25 cellular contexts compared by ENCODE assay signal in the genomic region with DNA sequence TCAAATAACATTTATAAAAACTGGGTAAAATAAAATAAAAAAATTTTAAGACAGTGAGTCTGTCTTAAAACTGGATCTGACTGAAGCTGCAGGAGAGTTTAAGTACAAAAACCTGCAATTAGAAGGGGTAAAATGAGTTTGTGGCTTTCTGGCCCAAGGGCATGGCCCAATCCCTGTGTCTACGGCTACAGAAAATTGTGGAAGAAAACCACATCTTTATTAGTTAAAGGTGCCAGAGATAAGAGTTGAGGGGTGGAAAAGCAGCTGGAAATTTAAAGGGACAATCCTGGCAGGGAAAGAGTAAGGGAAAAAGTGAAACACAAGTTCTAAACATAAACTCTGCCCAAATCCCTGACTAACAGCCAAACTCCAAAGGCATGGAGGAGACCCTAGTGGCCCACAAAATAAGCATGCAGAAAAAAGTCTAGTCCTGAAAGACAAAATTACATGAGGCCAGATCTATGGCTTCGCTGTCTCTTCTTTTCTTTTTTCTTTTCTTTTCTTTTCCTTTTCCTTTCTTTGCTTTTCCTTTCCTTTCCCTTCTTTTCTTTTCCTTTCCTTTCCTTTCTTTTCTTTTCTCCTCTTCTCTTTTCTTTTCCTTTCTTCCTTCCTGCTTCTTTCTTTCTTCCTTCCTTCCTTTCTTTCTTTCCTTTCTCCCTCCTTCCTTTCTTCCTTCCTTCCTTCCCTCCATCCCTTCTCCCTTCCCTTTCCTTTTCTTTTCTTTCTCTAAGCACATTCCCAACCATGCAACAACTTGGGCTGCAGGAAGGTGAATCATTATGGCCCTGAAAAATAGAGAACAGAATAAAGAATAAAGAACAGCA. TPM values are rescaled to one million over a fixed set of nuclear protein-coding genes. Genes with fewer than 3 reads are reported as not detected.
"Had no signal": no experiment of that assay in that cellular context is flagged by ENCODE, and none has a peak within 500 bp of the region (broad histone marks: within the 10 kb centered on the region; RNA-seq: fewer than 3 reads in every experiment).

No MANE protein-coding gene starts in this region.

- H3K4me1 Mint-ChIP-seq: activated CD4-positive, alpha-beta T cell treated with anti-CD3 and anti-CD28 coated beads, Interleukin-2, amount 10 ng/mL, durations not matched to agents 7 days and 5 days had no signal

- H3K9me3 ChIP-seq: neutrophil, vagina had no signal

- H3K4me3 ChIP-seq: hepatocyte, tibial nerve, vagina had no signal

- H3K27me3 Mint-ChIP-seq: activated naive CD8-positive, alpha-beta T cell; stimulated activated naive B cell treated with anti-CD40 and anti-IgM and Interleukin-4, amounts not matched to agents 10 μg/mL and 1 μg/mL and 100 μg/mL, for 72 hours had no signal

- H3K27me3 ChIP-seq: hepatocyte, neutrophil, tibial nerve, vagina had no signal

- H3K36me3 ChIP-seq: neutrophil, tibial nerve, vagina had no signal

- ATAC-seq: activated T-cell treated with anti-CD3 and anti-CD28 coated beads, Interleukin-2, amount 50 U/mL, for 72 hours; left lobe of liver; stimulated activated naive B cell treated with anti-CD40 and anti-IgM and Interleukin-4, amounts not matched to agents 10 μg/mL and 1 μg/mL and 100 μg/mL, for 72 hours had no signal

- DNase-seq: activated B cell treated with CpG ODN at 0.5 μM for 24 hours; activated CD4-positive, alpha-beta T cell treated with anti-CD3 and anti-CD28 coated beads, Interleukin-2, amount 10 ng/mL, durations not matched to agents 7 days and 5 days; activated CD8-positive, alpha-beta memory T cell treated with anti-CD3 and anti-CD28 coated beads, Interleukin-2, amount 50 U/mL, for 48 hours; activated gamma-delta T cell treated with Interleukin-2 at 50 U/mL for 16 hours; activated T-cell treated with anti-CD3 and anti-CD28 coated beads, Interleukin-2, amount 50 U/mL, for 72 hours; amniotic stem cell; dermis blood vessel endothelial cell; midbrain; retina; stimulated activated CD4-positive, alpha-beta T cell treated with anti-CD3 and anti-CD28 coated beads, Interleukin-4, amount 100 ng/mL, for 1 hour; stimulated activated naive B cell treated with anti-CD40 and anti-IgM and Interleukin-4, amounts not matched to agents 10 μg/mL and 1 μg/mL and 100 μg/mL, for 72 hours; substantia nigra had no signal

- H3K79me2 ChIP-seq: hepatocyte had no signal

- H3K36me3 Mint-ChIP-seq: activated naive CD8-positive, alpha-beta T cell; stimulated activated naive B cell treated with anti-CD40 and anti-IgM and Interleukin-4, amounts not matched to agents 10 μg/mL and 1 μg/mL and 100 μg/mL, for 72 hours had no signal

- H2AFZ ChIP-seq: hepatocyte had no signal

- H3K27ac Mint-ChIP-seq: activated B cell treated with CpG ODN at 0.5 μM for 24 hours; activated CD4-positive, alpha-beta T cell treated with anti-CD3 and anti-CD28 coated beads, Interleukin-2, amount 10 ng/mL, durations not matched to agents 7 days and 5 days; activated naive CD8-positive, alpha-beta T cell; activated T-cell treated with anti-CD3 and anti-CD28 coated beads, Interleukin-2, amount 50 U/mL, for 72 hours; stimulated activated naive B cell treated with anti-CD40 and anti-IgM and Interleukin-4, amounts not matched to agents 10 μg/mL and 1 μg/mL and 100 μg/mL, for 72 hours had no signal

- H3K9me3 Mint-ChIP-seq: activated T-cell treated with anti-CD3 and anti-CD28 coated beads, Interleukin-2, amount 50 U/mL, for 72 hours had no signal

- H3K4me3 Mint-ChIP-seq: activated B cell treated with CpG ODN at 0.5 μM for 24 hours; activated CD4-positive, alpha-beta T cell treated with anti-CD3 and anti-CD28 coated beads, Interleukin-2, amount 10 ng/mL, durations not matched to agents 7 days and 5 days; activated naive CD8-positive, alpha-beta T cell; activated T-cell treated with anti-CD3 and anti-CD28 coated beads, Interleukin-2, amount 50 U/mL, for 72 hours; stimulated activated naive B cell treated with anti-CD40 and anti-IgM and Interleukin-4, amounts not matched to agents 10 μg/mL and 1 μg/mL and 100 μg/mL, for 72 hours had no signal

- H3K4me2 ChIP-seq: hepatocyte had no signal

- H3K27ac ChIP-seq: hepatocyte, neutrophil, tibial nerve, vagina had no signal

- H3K4me1 ChIP-seq: vagina had no signal

RNA-seq across cellular contexts. Expression of a gene that starts 23.5 kb away (rescaled TPM):
- total RNA-seq: activated B cell treated with CpG ODN at 0.5 μM for 24 hours; activated CD4-positive, alpha-beta T cell treated with anti-CD3 and anti-CD28 coated beads, Interleukin-2, amount 10 ng/mL, durations not matched to agents 7 days and 5 days; activated T-cell treated with anti-CD3 and anti-CD28 coated beads, Interleukin-2, amount 50 U/mL, for 72 hours; bronchial epithelial cell; chondrocyte; dermis blood vessel endothelial cell; epithelial cell of proximal tubule; glomerular endothelial cell; hepatocyte; lung microvascular endothelial cell; T-helper 2 cell treated with Interferon-gamma antibody and Interleukin-4, amounts not matched to agents 100 ng/mL and 5 ng/mL, for 36 hours; vagina had no signal
- polyA plus RNA-seq: hepatocyte, keratinocyte had no signal
